Comparison of ENCODE assay signal across 9 cellular contexts in the genomic region with DNA sequence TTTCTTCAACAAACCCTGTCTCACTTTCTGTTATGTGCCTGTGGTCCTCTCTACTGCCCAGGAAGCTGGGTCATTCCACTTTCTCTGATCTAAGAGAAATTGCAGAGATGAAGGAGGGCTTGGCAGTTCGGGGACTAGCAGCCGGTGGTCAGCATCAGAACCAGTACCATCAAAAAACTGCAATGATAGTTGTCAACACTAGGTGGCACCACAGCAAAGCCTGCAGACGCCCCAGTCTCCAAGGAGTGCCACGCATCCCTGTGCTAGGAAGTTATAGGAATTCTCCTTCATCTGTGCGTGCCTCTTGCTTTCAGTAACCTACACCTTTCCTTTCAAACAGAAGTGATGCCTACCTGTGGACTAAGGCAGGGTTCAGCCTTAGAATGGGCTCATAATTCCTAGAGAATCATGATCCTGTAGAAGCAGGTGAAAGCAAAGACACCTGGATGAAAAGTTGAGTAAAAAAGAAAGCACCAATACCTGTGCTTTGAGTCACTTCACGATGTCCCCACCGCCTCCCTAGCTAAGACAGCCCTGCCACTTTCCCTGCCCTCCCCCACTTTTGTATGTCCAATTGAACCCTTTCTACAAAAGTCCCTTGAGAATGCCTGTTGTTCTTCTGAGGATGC.
A peak's percentile ranks its signal among the peaks of the same experiment; 100 is the strongest.
DNase-seq lines count a peak whose midpoint lies in the region; ATAC-seq and TF ChIP-seq lines count a peak whose summit lies in the region.
"Had no signal": no experiment of that assay in that cellular context is flagged by ENCODE, and none has a peak within 500 bp of the region (broad histone marks: within the 10 kb centered on the region; RNA-seq: fewer than 3 reads in every experiment).

No MANE protein-coding gene starts in this region.

- TF ChIP-seq CTCF in PC-9 (conservative IDR thresholded peaks at IDR 0.05), result peak; percentile 69
- TF ChIP-seq CTCF in coronary artery (IDR thresholded peaks at IDR 0.05), result peak; percentile 76
- peak; percentile 53 to 60 for TF ChIP-seq CTCF in left lung (IDR thresholded peaks at IDR 0.05)
- TF ChIP-seq CTCF in suprapubic skin (IDR thresholded peaks at IDR 0.05), result peak; percentile 51 to 84

- no peak overlapping the region for H3K4me2 ChIP-seq in PC-9
- H3K4me2 ChIP-seq: BLaER1 had no signal

- H3K27ac ChIP-seq in PC-9, result no peak overlapping the region
- no peak overlapping the region for H3K27ac ChIP-seq in coronary artery
- no peak overlapping the region for H3K27ac ChIP-seq in left lung
- no peak overlapping the region for H3K27ac ChIP-seq in suprapubic skin
- H3K27ac ChIP-seq: BLaER1 had no signal

- H3K4me3 ChIP-seq in PC-9 (no peak overlapping the region), coronary artery (no peak overlapping the region), left lung (no peak overlapping the region), suprapubic skin (no peak overlapping the region)
- H3K4me3 ChIP-seq: BLaER1 had no signal

- 32% methylated on average over 7 of the region's 7 CpGs for WGBS in suprapubic skin

- H2AFZ ChIP-seq in PC-9, result no peak overlapping the region

- intact Hi-C loops in PC-9 (cut with micrococcal nuclease; ENCODE audit: unreplicated experiment), result loop anchor here (1.0 to 10.0 kb wide), 3 partner anchors 833 to 1108 kb away; no protein-coding TSS in a partner anchor
- intact Hi-C loops in left lung (cut with DNase I), result loop anchor here in 1 of 2 donors (5.0 kb wide), 1 partner anchor 834 kb away; no protein-coding TSS in a partner anchor

- H3K9me2 ChIP-seq in PC-9 (ENCODE audit: insufficient read depth), result no peaks in the 10 kb centered on the region

- H3K27me3 ChIP-seq in PC-9 (ENCODE audit: insufficient read depth, low read depth) (no peaks in the 10 kb centered on the region), left lung (no peaks in the 10 kb centered on the region), suprapubic skin (no peaks in the 10 kb centered on the region)
- H3K27me3 ChIP-seq: BLaER1 had no signal

- no peak for TF ChIP-seq EP300 in suprapubic skin (IDR thresholded peaks at IDR 0.05)

- DNase-seq in DMS 273 (lab: John Stamatoyannopoulos, UW; ENCODE audit: unreplicated experiment), result peak; percentile 64
- no peak for DNase-seq in DMS 273 treated with DMSO at 0.1 percent for 48 hours (lab: John Stamatoyannopoulos, UW)
- DNase-seq in PC-9, result peak in 1 of 2 experiments; percentile 20
- no peak for DNase-seq in coronary artery (ENCODE audit: low spot score)
- DNase-seq in left lung, result no peak
- DNase-seq in suprapubic skin (ENCODE audit: low spot score in 2 of 2), result no peak
- DNase-seq in NCI-H1436 treated with DMSO at 0.1 percent for 48 hours (lab: John Stamatoyannopoulos, UW), result no peak

- H4K20me1 ChIP-seq in PC-9 (ENCODE audit: insufficient read depth), result no peaks in the 10 kb centered on the region
- H4K20me1 ChIP-seq: BLaER1 had no signal

- peak; percentile 72 for ATAC-seq in HG02798 (IDR thresholded peaks at IDR 0.05; ENCODE audit: poor library complexity, unreplicated experiment)
- peak; percentile 95 for ATAC-seq in left lung

- POLR2A ChIA-PET in PC-9 (lab: Charles Lee; ENCODE audit: unreplicated experiment), result no interaction called here

- H3K36me3 ChIP-seq in PC-9 (ENCODE audit: low read depth) (no peaks in the 10 kb centered on the region), left lung (no peaks in the 10 kb centered on the region), suprapubic skin (no peaks in the 10 kb centered on the region)
- H3K36me3 ChIP-seq: BLaER1 had no signal

- no peaks in the 10 kb centered on the region for H3K79me2 ChIP-seq in PC-9 (ENCODE audit: low read depth)

- no peak for TF ChIP-seq POLR2A in suprapubic skin (IDR thresholded peaks at IDR 0.05)

- H3K4me1 ChIP-seq in PC-9 (replicated peaks; ENCODE audit: insufficient read depth), result no peaks in the 10 kb centered on the region
- H3K4me1 ChIP-seq in left lung, result no peaks in the 10 kb centered on the region
- no peaks in the 10 kb centered on the region for H3K4me1 ChIP-seq in suprapubic skin
- H3K4me1 ChIP-seq: BLaER1 had no signal

- no TSS peak for BruUV-seq in PC-9 (replicated peaks; lab: Mats Ljungman, UMichigan)

- H3K9me3 ChIP-seq in PC-9 (ENCODE audit: insufficient read depth, low read depth) (no peaks in the 10 kb centered on the region), left lung (no peaks in the 10 kb centered on the region), suprapubic skin (no peaks in the 10 kb centered on the region)
- H3K9me3 ChIP-seq: BLaER1 had no signal

- no peaks in the 10 kb centered on the region for H3F3A ChIP-seq in PC-9 (ENCODE audit: insufficient read depth, low read depth)

- CTCF ChIA-PET in PC-9 (lab: Charles Lee), result no interaction called here
